10 cellular contexts compared by ENCODE assay signal in the genomic region with DNA sequence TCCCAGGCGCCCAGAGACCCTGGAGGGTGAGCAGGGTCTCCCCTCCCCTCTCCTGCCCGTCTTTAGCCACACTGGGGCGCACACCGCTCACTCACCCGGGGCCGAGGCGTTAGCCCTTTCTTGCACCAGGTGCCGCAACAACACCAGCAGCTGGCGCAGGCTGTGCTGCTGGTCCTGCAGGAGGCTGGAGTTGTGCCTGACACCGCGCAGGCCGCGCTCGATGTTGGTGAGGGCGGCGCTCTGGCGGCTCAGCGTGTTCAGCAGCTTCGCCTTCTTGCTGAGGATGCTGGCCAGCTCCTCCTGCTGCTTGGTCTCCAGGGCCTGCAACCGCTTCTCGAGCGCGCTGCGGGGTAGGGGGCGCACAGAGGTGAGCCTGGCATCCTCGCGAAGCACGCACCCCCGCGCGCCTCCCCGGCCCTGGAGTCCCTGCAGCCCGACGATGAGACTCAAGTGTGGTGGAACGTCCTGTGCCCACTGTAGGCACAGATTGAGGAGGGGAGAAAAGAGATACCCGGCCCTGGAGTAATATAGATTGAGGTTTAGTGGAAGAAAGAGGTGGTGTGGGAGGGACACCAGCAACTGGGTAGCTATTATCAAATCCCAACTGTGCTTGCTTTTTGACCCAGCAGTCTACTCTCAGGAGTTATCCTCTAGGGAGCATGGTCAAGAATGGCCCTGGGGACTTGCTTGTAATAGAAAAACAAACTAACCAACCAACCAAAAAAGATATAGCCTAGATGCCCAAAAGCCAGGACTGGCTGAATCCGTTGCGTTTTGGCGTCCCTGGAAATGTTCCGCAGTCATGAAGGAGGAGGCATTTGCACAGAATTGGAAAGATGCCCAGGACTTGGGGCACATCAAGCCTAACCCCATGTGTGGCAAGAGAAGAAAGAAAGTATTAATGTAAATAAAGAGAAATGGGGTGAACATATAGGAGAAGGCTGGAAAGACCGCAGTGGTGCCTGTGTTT. TPM values are rescaled to one million over a fixed set of nuclear protein-coding genes. Genes with fewer than 3 reads are reported as not detected.
A peak's percentile ranks its signal among the peaks of the same experiment; 100 is the strongest.
DNase-seq lines count a peak whose midpoint lies in the region; ATAC-seq and TF ChIP-seq lines count a peak whose summit lies in the region.
"Had no signal": no experiment of that assay in that cellular context is flagged by ENCODE, and none has a peak within 500 bp of the region (broad histone marks: within the 10 kb centered on the region; RNA-seq: fewer than 3 reads in every experiment).

No MANE protein-coding gene starts in this region.

- H3K4me3 Mint-ChIP-seq in H9 (peak overlapping the region in 1 of 2 experiments; percentile 20; a peak in 2 of 5 replicates), chondrocyte (ENCODE audit: unreplicated experiment) (no peak overlapping the region)
- H3K4me3 Mint-ChIP-seq: stimulated activated naive CD8-positive, alpha-beta T cell treated with anti-CD3 and anti-CD28 coated beads, Interleukin-15, Interleukin-2, amounts not matched to agents 100 ng/mL and 50 ng/mL, for 24 hours had no signal

- H2BK5ac ChIP-seq in H9 (ENCODE audit: insufficient read length, low read length) = no peak overlapping the region

- 0 out of 2 replicates have a peak, but pooled peaks cover 3% of the 10 kb centered on the region for H3K27me3 ChIP-seq in H9 (ENCODE audit: insufficient read depth, low read length)

- peaks cover 5 to 8% of the 10 kb centered on the region in 2 experiments for H3K4me1 Mint-ChIP-seq in H9
- H3K4me1 Mint-ChIP-seq in chondrocyte (ENCODE audit: low read depth) = peaks cover 11% of the 10 kb centered on the region

- H3K4me1 ChIP-seq in H9 (ENCODE audit: insufficient read depth, low read length) = no peaks in the 10 kb centered on the region

- H3K9me3 Mint-ChIP-seq in H9 (no peaks in the 10 kb centered on the region), chondrocyte (ENCODE audit: low read depth) (no peaks in the 10 kb centered on the region)
- H3K9me3 Mint-ChIP-seq: activated T-helper 2 cell treated with anti-CD3 and anti-CD28 coated beads, Interferon-gamma antibody, Interleukin-2, Interleukin-4, amounts not matched to agents 10 μg/mL and 5 μg/mL and 100 μg/mL, durations not matched to agents 14 hours and 24 hours and 36 hours; stimulated activated naive CD8-positive, alpha-beta T cell treated with anti-CD3 and anti-CD28 coated beads, Interleukin-15, Interleukin-2, amounts not matched to agents 100 ng/mL and 50 ng/mL, for 24 hours had no signal

- no peak overlapping the region for H4K8ac ChIP-seq in H9 (replicated peaks; ENCODE audit: insufficient read length, low read depth, low read length)

- H3K4me2 ChIP-seq in H9 (ENCODE audit: insufficient read depth, insufficient read length, low read length) = no peak overlapping the region

- H3K36me3 Mint-ChIP-seq in H9 (ENCODE audit: insufficient read depth in 1 of 3, low read depth in 3 of 3) = no peaks in the 10 kb centered on the region
- no peaks in the 10 kb centered on the region for H3K36me3 Mint-ChIP-seq in chondrocyte (ENCODE audit: low read depth)

- H3K9me3 ChIP-seq in H9 (ENCODE audit: control insufficient read depth, low read depth, low read length) = no peaks in the 10 kb centered on the region

- H3T11ph ChIP-seq in H9 (ENCODE audit: low read length) = no peak overlapping the region

- H4K20me1 ChIP-seq in H9 (ENCODE audit: control insufficient read depth, insufficient read depth, insufficient read length) = no peaks in the 10 kb centered on the region

- no peak overlapping the region for H2AK5ac ChIP-seq in H9 (ENCODE audit: insufficient read length, low read length)

- H3K23ac ChIP-seq in H9 (ENCODE audit: insufficient read length, low read depth, low read length) = no peak overlapping the region

- H2BK12ac ChIP-seq in H9 (ENCODE audit: insufficient read length, low read depth, low read length) = no peak overlapping the region

- ATAC-seq in HG02642 (IDR thresholded peaks at IDR 0.05; ENCODE audit: poor library complexity, unreplicated experiment) (no peak), GM19452 (IDR thresholded peaks at IDR 0.05; ENCODE audit: unreplicated experiment) (no peak), HG03354 (IDR thresholded peaks at IDR 0.05; ENCODE audit: poor library complexity, severe bottlenecking, unreplicated experiment) (no peak)

- no peak overlapping the region for H4K91ac ChIP-seq in H9 (ENCODE audit: insufficient read length, low read depth, low read length)

- H3K79me1 ChIP-seq in H9 (ENCODE audit: insufficient read depth, low read depth, low read length, poor library complexity, severe bottlenecking) = no peaks in the 10 kb centered on the region

- TF ChIP-seq CTCF in 22Rv1 (IDR thresholded peaks at IDR 0.05) (peak; percentile 35), H9 (conservative IDR thresholded peaks at IDR 0.05) (peak; percentile 73), chondrocyte (IDR thresholded peaks at IDR 0.05) (peak; percentile 33)

- H3K79me2 ChIP-seq in H9 (ENCODE audit: insufficient read depth, low read length) = no peaks in the 10 kb centered on the region

- no peak overlapping the region for H2BK120ac ChIP-seq in H9 (ENCODE audit: low read depth, low read length, poor library complexity, severe bottlenecking)

- no peak overlapping the region for H3K18ac ChIP-seq in H9 (ENCODE audit: insufficient read length, low read depth, low read length)

- peaks cover 32% of the 10 kb centered on the region for H3K27me3 Mint-ChIP-seq in H9 (ENCODE audit: low read depth)
- peaks cover 22% of the 10 kb centered on the region for H3K27me3 Mint-ChIP-seq in chondrocyte (ENCODE audit: low read depth)

- no peak overlapping the region for H2BK20ac ChIP-seq in H9 (ENCODE audit: low read depth, low read length, poor library complexity, severe bottlenecking)

- no peak overlapping the region for H4K5ac ChIP-seq in H9 (ENCODE audit: insufficient read length, low read depth, low read length)

- H3K14ac ChIP-seq in H9 (ENCODE audit: insufficient read depth, low read length) = no peak overlapping the region

- no peak overlapping the region for H3K27ac ChIP-seq in 22Rv1
- H3K27ac ChIP-seq in H9 (ENCODE audit: insufficient read length, low read depth, low read length) = no peak overlapping the region

- H2AFZ ChIP-seq in H9 (ENCODE audit: low read length) = no peak overlapping the region

- DNase-seq in H9 (peak; percentile 96), chondrocyte (ENCODE audit: low spot score) (no peak), kidney glomerular epithelial cell (lab: John Stamatoyannopoulos, UW) (peak; percentile 11), NCI-H510A treated with DMSO at 0.1 percent for 48 hours (lab: John Stamatoyannopoulos, UW) (no peak)

- WGBS in H9 (ENCODE audit: extremely low coverage, insufficient read length, low lambda C conversion rate) = no CpG with 5 or more reads among the region's 41 CpGs

- no peak overlapping the region; a peak in 1 of 7 replicates for H3K27ac Mint-ChIP-seq in H9
- H3K27ac Mint-ChIP-seq in chondrocyte (ENCODE audit: unreplicated experiment) = no peak overlapping the region
- H3K27ac Mint-ChIP-seq: activated T-helper 2 cell treated with anti-CD3 and anti-CD28 coated beads, Interferon-gamma antibody, Interleukin-2, Interleukin-4, amounts not matched to agents 10 μg/mL and 5 μg/mL and 100 μg/mL, durations not matched to agents 14 hours and 24 hours and 36 hours; stimulated activated naive CD8-positive, alpha-beta T cell treated with anti-CD3 and anti-CD28 coated beads, Interleukin-15, Interleukin-2, amounts not matched to agents 100 ng/mL and 50 ng/mL, for 24 hours had no signal

- no peak overlapping the region for H2BK15ac ChIP-seq in H9 (ENCODE audit: low read depth, low read length)

- no peak overlapping the region for H3K9ac ChIP-seq in H9 (ENCODE audit: extremely low read depth, insufficient read length, low read length)

- H3K56ac ChIP-seq in H9 (ENCODE audit: insufficient read length, low read depth, low read length) = no peak overlapping the region

- H3K4ac ChIP-seq in H9 (ENCODE audit: low read depth, low read length) = no peak overlapping the region

- H3K23me2 ChIP-seq in H9 (ENCODE audit: insufficient read length, low read depth, low read length, poor library complexity, severe bottlenecking) = no peaks in the 10 kb centered on the region

RNA-seq across cellular contexts. Expression of a gene that starts 30.9 kb away (rescaled TPM):
- total RNA-seq in H9 (2021) (0.07 and 0.11 TPM in 2 replicates), chondrocyte (0.12 TPM in 1 of 3 replicates, not detected in the others)
- total RNA-seq: activated T-helper 2 cell treated with anti-CD3 and anti-CD28 coated beads, Interferon-gamma antibody, Interleukin-2, Interleukin-4, amounts not matched to agents 10 μg/mL and 5 μg/mL and 100 μg/mL, durations not matched to agents 14 hours and 24 hours and 36 hours had no signal

RNA-seq across cellular contexts. Expression of a gene that starts 51.8 kb away (rescaled TPM):
- total RNA-seq in H9 (2021) = 10.3 and 11.5 TPM in 2 replicates
- 2.0 to 2.6 TPM (median 2.4 TPM) in 3 replicates for total RNA-seq in chondrocyte

Comparison
In these comparisons a context has a peak if more than half of its experiments do, and no peak if none do; other contexts are left out.
1. DNase-seq: peak in H9 (single experiment) and kidney glomerular epithelial cell (single experiment); none in chondrocyte (single experiment) and NCI-H510A treated with DMSO at 0.1 percent for 48 hours (single experiment).
2. Peak in every context shown above with its lines, with median percentiles within 50 percentile points of each other: CTCF ChIP-seq.